ENCODE assay signal across 9 cellular contexts in genomic region chr5:78972654-78973428, GRCh38. TPM values are rescaled to one million over a fixed set of nuclear protein-coding genes. Genes with fewer than 3 reads are reported as not detected.
A peak's percentile ranks its signal among the peaks of the same experiment; 100 is the strongest.
DNase-seq lines count a peak whose midpoint lies in the region; ATAC-seq and TF ChIP-seq lines count a peak whose summit lies in the region.
"Had no signal": no experiment of that assay in that cellular context is flagged by ENCODE, and none has a peak within 500 bp of the region (broad histone marks: within the 10 kb centered on the region; RNA-seq: fewer than 3 reads in every experiment).

No MANE protein-coding gene starts in this region.

- H3K27me3 Mint-ChIP-seq in HFFc6 (ENCODE audit: insufficient read depth): peaks cover 1% of the 10 kb centered on the region
- H3K27me3 Mint-ChIP-seq in activated T-cell treated with anti-CD3 and anti-CD28 coated beads, Interleukin-2, amount 50 U/mL, for 4 hours (ENCODE audit: low read depth): no peaks in the 10 kb centered on the region

- DNase-seq in HFFc6 (peak; percentile 32), adipocyte (ENCODE audit: low read depth) (peak; percentile 37), left cardiac atrium (peak; percentile 46), skeletal muscle cell (ENCODE audit: low read depth) (peak; percentile 31), cortex of kidney (lab: John Stamatoyannopoulos, UW) (no peak), WERI-Rb-1 (no peak)
- DNase-seq in activated T-cell treated with anti-CD3 and anti-CD28 coated beads, Interleukin-2, amount 50 U/mL, for 4 hours: no peak

- no peaks in the 10 kb centered on the region for H3K36me3 Mint-ChIP-seq in HFFc6 (ENCODE audit: low read depth)
- H3K36me3 Mint-ChIP-seq in activated T-cell treated with anti-CD3 and anti-CD28 coated beads, Interleukin-2, amount 50 U/mL, for 4 hours (ENCODE audit: insufficient read depth): no peaks in the 10 kb centered on the region

- no peak overlapping the region for H3K9ac ChIP-seq in adipocyte (ENCODE audit: low read length)

- peak overlapping the region; percentile 27 for H3K27ac Mint-ChIP-seq in HFFc6

- no peaks in the 10 kb centered on the region for H3K9me3 Mint-ChIP-seq in HFFc6
- no peaks in the 10 kb centered on the region for H3K9me3 Mint-ChIP-seq in activated T-cell treated with anti-CD3 and anti-CD28 coated beads, Interleukin-2, amount 50 U/mL, for 4 hours

- H3K27me3 ChIP-seq in adipocyte (replicated peaks; ENCODE audit: control insufficient read depth, insufficient read depth, low read length) (no peaks in the 10 kb centered on the region), WERI-Rb-1 (ENCODE audit: insufficient read depth, low read depth, severe bottlenecking) (no peaks in the 10 kb centered on the region)

- peaks cover 11% of the 10 kb centered on the region for H3K4me1 ChIP-seq in adipocyte (ENCODE audit: control insufficient read depth, insufficient read depth, low read length)

- H3K4me3 Mint-ChIP-seq in HFFc6: peak overlapping the region; percentile 25; the same call in 1 of the 2 replicates
- no peak overlapping the region for H3K4me3 Mint-ChIP-seq in activated T-cell treated with anti-CD3 and anti-CD28 coated beads, Interleukin-2, amount 50 U/mL, for 4 hours

- peak overlapping the region; percentile 31 for H3K4me3 ChIP-seq in adipocyte (ENCODE audit: low read length)
- no peak overlapping the region for H3K4me3 ChIP-seq in skeletal muscle cell (ENCODE audit: low read depth, low read length)
- no peak overlapping the region for H3K4me3 ChIP-seq in WERI-Rb-1 (ENCODE audit: low read depth, low read length)
- H3K4me3 ChIP-seq: K562 had no signal

- H3K36me3 ChIP-seq in adipocyte (ENCODE audit: control insufficient read depth, insufficient read depth, low read length, severe bottlenecking) (no peaks in the 10 kb centered on the region), WERI-Rb-1 (no peaks in the 10 kb centered on the region)

- TF ChIP-seq CTCF in HFFc6 (IDR thresholded peaks at IDR 0.05) (no peak), WERI-Rb-1 (IDR thresholded peaks at IDR 0.05; ENCODE audit: low read depth, low read length) (no peak)

- ATAC-seq in left cardiac atrium: peak; percentile 53 to 66
- no peak for ATAC-seq in HG03139 (IDR thresholded peaks at IDR 0.05; ENCODE audit: unreplicated experiment)
- no peak for ATAC-seq in activated T-cell treated with anti-CD3 and anti-CD28 coated beads, Interleukin-2, amount 50 U/mL, for 4 hours
- ATAC-seq: K562 had no signal

- H3K27ac ChIP-seq in WERI-Rb-1: no peak overlapping the region

- intact Hi-C loops in left cardiac atrium (cut with DNase I): no loop called here

- H3K9me3 ChIP-seq in adipocyte (ENCODE audit: control insufficient read depth, low read length): no peaks in the 10 kb centered on the region
- H3K9me3 ChIP-seq in WERI-Rb-1 (ENCODE audit: severe bottlenecking): no peaks in the 10 kb centered on the region

- H3K4me1 Mint-ChIP-seq in HFFc6 (ENCODE audit: low read depth): peaks cover 26% of the 10 kb centered on the region
- H3K4me1 Mint-ChIP-seq in activated T-cell treated with anti-CD3 and anti-CD28 coated beads, Interleukin-2, amount 50 U/mL, for 4 hours (ENCODE audit: low read depth): no peaks in the 10 kb centered on the region

RNA-seq across cellular contexts. Expression of gene ARSB, which starts 12.3 kb away (rescaled TPM):
- total RNA-seq in HFFc6 (2021; fragmentation: NEBNext Ultra II Directional; extraction: Animal tissue kit (Norgen Biotek cat#: 25700)): 10 to 100 TPM; 24.4 to 32.7 (median 27.8) TPM
- 10 to 100 TPM; 10.5 to 10.6 TPM for total RNA-seq in left cardiac atrium
- total RNA-seq in activated T-cell treated with anti-CD3 and anti-CD28 coated beads, Interleukin-2, amount 50 U/mL, for 4 hours: 10 to 100 TPM in 2 of 3 donors, 1 to 10 TPM in 1; 9.4 to 12.7 (median 11.0) TPM

Comparison
In these comparisons a context has a peak if more than half of its experiments do, and no peak if none do; other contexts are left out.
1. DNase-seq: peak in HFFc6 (single experiment), adipocyte (single experiment), left cardiac atrium (single experiment) and skeletal muscle cell (single experiment); none in cortex of kidney (single experiment), WERI-Rb-1 (single experiment) and activated T-cell treated with anti-CD3 and anti-CD28 coated beads, Interleukin-2, amount 50 U/mL, for 4 hours (single experiment).
2. ATAC-seq: peak in left cardiac atrium (2 of 2); none in HG03139 (single experiment) and activated T-cell treated with anti-CD3 and anti-CD28 coated beads, Interleukin-2, amount 50 U/mL, for 4 hours (0 of 2).